ENCODE assay signal across 8 cellular contexts in genomic region chr6:42745638-42746451, GRCh38. TPM values are rescaled to one million over a fixed set of nuclear protein-coding genes. Genes with fewer than 3 reads are reported as not detected.
DNase-seq lines count a peak whose midpoint lies in the region; ATAC-seq, FAIRE-seq and TF ChIP-seq lines count a peak whose summit lies in the region.

TBCC (minus strand) TSS chr6:42746103; CDS start chr6:42746073, 30 bp downstream.

- WGBS in adipose tissue, 3 donors = 0 to 1% (median 1%) methylated on average over 54 to 57 of the region's 57 CpGs

- H3K4me2 ChIP-seq in parathyroid adenoma (ENCODE audit: low read length) = peak within 1 kb of the TSS; percentile 98

- peak within 1 kb of the TSS; percentile 97 for H2AFZ ChIP-seq in parathyroid adenoma

- intact Hi-C loops in cardiac septum (cut with DNase I) (loop anchor here (1.0 to 5.0 kb wide), 3 partner anchors 37 to 146 kb away; partner anchors contain the start of gene RPL7L1), tibial artery (cut with DNase I; ENCODE audit: low total_unique reads) (loop anchor here (2.0 to 5.0 kb wide), 2 partner anchors 37 to 184 kb away; partner anchors contain the start of genes BICRAL and UBR2)

- H3K27me3 ChIP-seq in parathyroid adenoma (ENCODE audit: control insufficient read depth, insufficient read depth, low read length) = no peaks in the 10 kb centered on the region
- no peaks in the 10 kb centered on the region for H3K27me3 ChIP-seq in tibial artery

- H3K36me3 ChIP-seq in parathyroid adenoma (ENCODE audit: control insufficient read depth, insufficient read depth, low read length) = no peaks in the 10 kb centered on the region
- no peaks in the 10 kb centered on the region for H3K36me3 ChIP-seq in tibial artery

- H3K9me3 ChIP-seq in parathyroid adenoma (ENCODE audit: control insufficient read depth, low read length) (no peaks in the 10 kb centered on the region), tibial artery (no peaks in the 10 kb centered on the region)

- TF ChIP-seq POLR2A in GM12891 (IDR thresholded peaks at IDR 0.05; ENCODE audit: low read depth, low read length) = peak; percentile 99

- H3K4me3 ChIP-seq in parathyroid adenoma (ENCODE audit: low read depth, low read length) (peak within 1 kb of the TSS; percentile 100), tibial artery (peak within 1 kb of the TSS; percentile 80 to 98)

- peaks cover 38% of the 10 kb centered on the region for H3K79me2 ChIP-seq in parathyroid adenoma

- H3K4me1 ChIP-seq in parathyroid adenoma (peaks cover 9% of the 10 kb centered on the region), tibial artery (peaks cover 0 to 37% (median 24%) of the 10 kb centered on the region in 4 donors)

- H3K27ac ChIP-seq in adipose tissue (ENCODE audit: low read depth, low read length) (peak within 1 kb of the TSS; percentile 91), parathyroid adenoma (peak within 1 kb of the TSS; percentile 99), tibial artery (peak within 1 kb of the TSS; percentile 90 to 91)

- FAIRE-seq in GM12891 (lab: Jason Lieb, UNC) = peak; percentile 85

- H3K9ac ChIP-seq in parathyroid adenoma = peak within 1 kb of the TSS; percentile 96

- TF ChIP-seq CTCF in parathyroid adenoma (IDR thresholded peaks at IDR 0.05) (no peak), tibial artery (IDR thresholded peaks at IDR 0.05) (no peak)

- peak; percentile 81 for ATAC-seq in HG02798 (IDR thresholded peaks at IDR 0.05; ENCODE audit: poor library complexity, unreplicated experiment)

- DNase-seq in GM12891 (ENCODE audit: insufficient read length, low spot score) = peak; percentile 96
- DNase-seq in NCI-H1436 (lab: John Stamatoyannopoulos, UW) = peak; percentile 97
- DNase-seq in SW480 (ENCODE audit: low spot score) = peak; percentile 98
- DNase-seq in cardiac septum (ENCODE audit: low spot score) = peak; percentile 97
- DNase-seq in tibial artery = peak; percentile 97 to 98

TF ChIP-seq in GM12891, 5 proteins besides CTCF, POLR2A, EP300 and RAD21:
- TF ChIP-seq POU2F2 (IDR thresholded peaks at IDR 0.05; ENCODE audit: low read depth, low read length) = peak; percentile 85
- peak; percentile 98 for TF ChIP-seq TAF1 (IDR thresholded peaks at IDR 0.05; ENCODE audit: low read depth, low read length)
- TF ChIP-seq SPI1 (IDR thresholded peaks at IDR 0.05; ENCODE audit: low read depth, low read length) = peak; percentile 61
- TF ChIP-seq POLR2AphosphoS5 (IDR thresholded peaks at IDR 0.05; ENCODE audit: low read depth, low read length) = peak; percentile 98
- no peak for TF ChIP-seq PAX5 (IDR thresholded peaks at IDR 0.05; ENCODE audit: insufficient read depth, low read length, severe bottlenecking)
TF ChIP-seq in GM12891: peak in this region for 4.

RNA-seq across cellular contexts. Expression of gene TBCC, which starts in this region (rescaled TPM):
- polyA plus RNA-seq in GM12891 (2012; ENCODE audit: low read depth, missing spikeins) = 13.4 TPM
- 10 to 100 TPM; 11.4 to 15.5 (median 12.0) TPM for polyA plus RNA-seq in adipose tissue
- 11.0 TPM for total RNA-seq in cardiac septum

Comparison
In these comparisons a context has a peak if more than half of its experiments do, and no peak if none do; other contexts are left out.
1. Peak in every context shown above with its lines: DNase-seq, ATAC-seq, H3K4me3 ChIP-seq and H3K27ac ChIP-seq.